ENCODE assay signal across 26 cellular contexts in genomic region chr5:39891376-39891775, GRCh38.
DNase-seq lines count a peak whose midpoint lies in the region; ATAC-seq and TF ChIP-seq lines count a peak whose summit lies in the region.
"Had no signal": no experiment of that assay in that cellular context is flagged by ENCODE, and none has a peak within 500 bp of the region (broad histone marks: within the 10 kb centered on the region; RNA-seq: fewer than 3 reads in every experiment).

No MANE protein-coding gene starts in this region.

- peak; percentile 45 for DNase-seq in A172 (ENCODE audit: low spot score)
- DNase-seq in M059J (ENCODE audit: low read depth) = peak; percentile 73
- DNase-seq in brain microvascular endothelial cell = peak; percentile 40
- no peak for DNase-seq in HPDE6-E6E7 (ENCODE audit: extremely low spot score)
- no peak for DNase-seq in UCSD-AML1 (lab: John Stamatoyannopoulos, UW; ENCODE audit: unreplicated experiment)
- DNase-seq in ACHN = no peak
- DNase-seq in activated CD8-positive, alpha-beta memory T cell treated with anti-CD3 and anti-CD28 coated beads, Interleukin-2, amount 10 ng/mL, durations not matched to agents 7 days and 5 days = no peak
- DNase-seq: 8988T; activated CD8-positive, alpha-beta memory T cell treated with anti-CD3 and anti-CD28 coated beads, Interleukin-2, amount 50 U/mL, for 4 hours; activated effector memory CD4-positive, alpha-beta T cell treated with Interleukin-2 at 50 U/mL for 16 hours; Caco-2; gastrocnemius medialis; kidney glomerular epithelial cell; mammary epithelial cell; NCI-H146; NCI-H510A; retina; RPMI8226; SK-N-SH; stimulated activated CD4-positive, alpha-beta T cell treated with anti-CD3 and anti-CD28 coated beads, Interleukin-12 subunit alpha, Interleukin-12 subunit beta, amount 100 ng/mL, for 4 hours; stimulated activated CD4-positive, alpha-beta T cell treated with anti-CD3 and anti-CD28 coated beads, Interleukin-4, amount 100 ng/mL, for 4 hours; stimulated activated naive CD8-positive, alpha-beta T cell treated with anti-CD3 and anti-CD28 coated beads, Interleukin-15, Interleukin-2, amounts not matched to agents 100 U/mL and 50 U/mL, for 24 hours; tibial artery had no signal

- CTCF ChIA-PET in activated CD8-positive, alpha-beta memory T cell treated with anti-CD3 and anti-CD28 coated beads, Interleukin-2, amount 10 ng/mL, durations not matched to agents 7 days and 5 days (lab: Charles Lee) = no interaction called here

- H3K27me3 ChIP-seq in brain microvascular endothelial cell (replicated peaks) (no peaks in the 10 kb centered on the region), gastroesophageal sphincter (no peaks in the 10 kb centered on the region)
- H3K27me3 ChIP-seq: gastrocnemius medialis, tibial artery had no signal

- H3K27ac Mint-ChIP-seq in activated CD8-positive, alpha-beta memory T cell treated with anti-CD3 and anti-CD28 coated beads, Interleukin-2, amount 10 ng/mL, durations not matched to agents 7 days and 5 days = no peak overlapping the region
- H3K27ac Mint-ChIP-seq: IgD-negative memory B cell, WTC11 had no signal

- H3K36me3 Mint-ChIP-seq in activated CD8-positive, alpha-beta memory T cell treated with anti-CD3 and anti-CD28 coated beads, Interleukin-2, amount 10 ng/mL, durations not matched to agents 7 days and 5 days = no peaks in the 10 kb centered on the region
- H3K36me3 Mint-ChIP-seq: IgD-negative memory B cell, WTC11 had no signal

- H3K4me3 Mint-ChIP-seq in activated CD8-positive, alpha-beta memory T cell treated with anti-CD3 and anti-CD28 coated beads, Interleukin-2, amount 10 ng/mL, durations not matched to agents 7 days and 5 days = no peak overlapping the region
- H3K4me3 Mint-ChIP-seq: IgD-negative memory B cell, WTC11 had no signal

- H3K27ac ChIP-seq in brain microvascular endothelial cell = no peak overlapping the region
- H3K27ac ChIP-seq in gastroesophageal sphincter = no peak overlapping the region
- H3K27ac ChIP-seq: gastrocnemius medialis had no signal

- H3K4me1 Mint-ChIP-seq in activated CD8-positive, alpha-beta memory T cell treated with anti-CD3 and anti-CD28 coated beads, Interleukin-2, amount 10 ng/mL, durations not matched to agents 7 days and 5 days = no peaks in the 10 kb centered on the region
- H3K4me1 Mint-ChIP-seq: IgD-negative memory B cell, WTC11 had no signal

- no peak for TF ChIP-seq POLR2A in gastroesophageal sphincter (IDR thresholded peaks at IDR 0.05)

- TF ChIP-seq EP300 in gastroesophageal sphincter (IDR thresholded peaks at IDR 0.05) = no peak

- no peaks in the 10 kb centered on the region for H3K9me3 Mint-ChIP-seq in activated CD8-positive, alpha-beta memory T cell treated with anti-CD3 and anti-CD28 coated beads, Interleukin-2, amount 10 ng/mL, durations not matched to agents 7 days and 5 days (ENCODE audit: low read depth)

- H3K36me3 ChIP-seq in brain microvascular endothelial cell (replicated peaks) (no peaks in the 10 kb centered on the region), gastroesophageal sphincter (no peaks in the 10 kb centered on the region)
- H3K36me3 ChIP-seq: gastrocnemius medialis, tibial artery had no signal

- peaks cover 0 to 5% (median 0%) of the 10 kb centered on the region in 3 donors for H3K9me3 ChIP-seq in gastroesophageal sphincter
- H3K9me3 ChIP-seq: Caco-2, gastrocnemius medialis, SK-N-SH, tibial artery had no signal

- in situ Hi-C loops in brain microvascular endothelial cell (cut with HindIII; ENCODE audit: low pct_ligation_motif_present, low sequenced_read_pairs) (no loop called here), ACHN (cut with HindIII; ENCODE audit: low pct_ligation_motif_present, low pct_unique_long_range_greater_than_20kb, low sequenced_read_pairs) (no loop called here)

- peaks cover 4% of the 10 kb centered on the region for H3K27me3 Mint-ChIP-seq in activated CD8-positive, alpha-beta memory T cell treated with anti-CD3 and anti-CD28 coated beads, Interleukin-2, amount 10 ng/mL, durations not matched to agents 7 days and 5 days
- H3K27me3 Mint-ChIP-seq: IgD-negative memory B cell had no signal

- no peak for TF ChIP-seq CTCF in brain microvascular endothelial cell (IDR thresholded peaks at IDR 0.05; ENCODE audit: low read depth, low read length, missing control alignments)
- TF ChIP-seq CTCF in gastroesophageal sphincter (IDR thresholded peaks at IDR 0.05) = no peak

- H3K4me1 ChIP-seq in gastroesophageal sphincter = no peaks in the 10 kb centered on the region
- H3K4me1 ChIP-seq: Caco-2, gastrocnemius medialis had no signal

- WGBS in gastroesophageal sphincter (ENCODE audit: low coverage in 1 of 2), 2 donors = 25 to 44% methylated on average over 2 of the region's 2 CpGs

- ATAC-seq in gastroesophageal sphincter = peak; percentile 41
- ATAC-seq in activated CD8-positive, alpha-beta memory T cell treated with anti-CD3 and anti-CD28 coated beads, Interleukin-2, amount 10 ng/mL, durations not matched to agents 7 days and 5 days = no peak
- ATAC-seq: gastrocnemius medialis; stimulated activated naive CD8-positive, alpha-beta T cell treated with anti-CD3 and anti-CD28 coated beads, Interleukin-15, Interleukin-2, amounts not matched to agents 100 U/mL and 50 U/mL, for 24 hours; WTC11 had no signal

- H3K4me3 ChIP-seq in brain microvascular endothelial cell (ENCODE audit: low read depth, low read length) = no peak overlapping the region
- H3K4me3 ChIP-seq in gastroesophageal sphincter = no peak overlapping the region
- H3K4me3 ChIP-seq: gastrocnemius medialis, tibial artery had no signal

Comparison
In these comparisons a context has a peak if more than half of its experiments do, and no peak if none do; other contexts are left out.
1. DNase-seq: peak in A172 (single experiment), M059J (single experiment) and brain microvascular endothelial cell (single experiment); none in HPDE6-E6E7 (single experiment), UCSD-AML1 (single experiment), ACHN (single experiment) and activated CD8-positive, alpha-beta memory T cell treated with anti-CD3 and anti-CD28 coated beads, Interleukin-2, amount 10 ng/mL, durations not matched to agents 7 days and 5 days (single experiment).